ENCODE assay signal across 26 cellular contexts in genomic region chr2:33606622-33607021, GRCh38.
"Had no signal": no experiment of that assay in that cellular context is flagged by ENCODE, and none has a peak within 500 bp of the region (broad histone marks: within the 10 kb centered on the region; RNA-seq: fewer than 3 reads in every experiment).

No MANE protein-coding gene starts in this region.

- H3K27me3 ChIP-seq: colonic mucosa, esophagus muscularis mucosa, foreskin keratinocyte, gastroesophageal sphincter, heart left ventricle, hepatocyte, left lung, neutrophil, right lobe of liver, transverse colon, upper lobe of right lung, vagina had no signal

- FAIRE-seq: endothelial cell of umbilical vein, kidney, small intestine had no signal

- H3K4me1 Mint-ChIP-seq: central memory CD8-positive, alpha-beta T cell; natural killer cell; stimulated activated memory B cell treated with anti-CD40 and anti-IgM and Interleukin-4, amounts not matched to agents 10 μg/mL and 1 μg/mL and 100 μg/mL, for 72 hours had no signal

- H3K4me1 ChIP-seq: colonic mucosa, foreskin keratinocyte, left lung, right lobe of liver, transverse colon, upper lobe of right lung, vagina had no signal

- H3K27me3 Mint-ChIP-seq: central memory CD8-positive, alpha-beta T cell; progenitor cell of endocrine pancreas; stimulated activated memory B cell treated with anti-CD40 and anti-IgM and Interleukin-4, amounts not matched to agents 10 μg/mL and 1 μg/mL and 100 μg/mL, for 72 hours; stimulated activated naive CD8-positive, alpha-beta T cell treated with anti-CD3 and anti-CD28 coated beads, Interleukin-15, Interleukin-2, amounts not matched to agents 100 ng/mL and 50 ng/mL, for 24 hours had no signal

- H3K4me3 Mint-ChIP-seq: central memory CD8-positive, alpha-beta T cell; dendritic cell treated with granulocyte-macrophage colony-stimulating factor and Interleukin-4, amounts not matched to agents 40 ng/mL and 50 ng/mL, for 4 days; natural killer cell; neural crest cell; stimulated activated memory B cell treated with anti-CD40 and anti-IgM and Interleukin-4, amounts not matched to agents 10 μg/mL and 1 μg/mL and 100 μg/mL, for 72 hours; stimulated activated naive CD8-positive, alpha-beta T cell treated with anti-CD3 and anti-CD28 coated beads, Interleukin-15, Interleukin-2, amounts not matched to agents 100 ng/mL and 50 ng/mL, for 24 hours had no signal

- H3K27ac Mint-ChIP-seq: dendritic cell treated with granulocyte-macrophage colony-stimulating factor and Interleukin-4, amounts not matched to agents 40 ng/mL and 50 ng/mL, for 4 days; natural killer cell; progenitor cell of endocrine pancreas; stimulated activated memory B cell treated with anti-CD40 and anti-IgM and Interleukin-4, amounts not matched to agents 10 μg/mL and 1 μg/mL and 100 μg/mL, for 72 hours; stimulated activated naive CD8-positive, alpha-beta T cell treated with anti-CD3 and anti-CD28 coated beads, Interleukin-15, Interleukin-2, amounts not matched to agents 100 ng/mL and 50 ng/mL, for 24 hours had no signal

- H2AFZ ChIP-seq: hepatocyte had no signal

- H3K9me3 Mint-ChIP-seq: central memory CD8-positive, alpha-beta T cell; natural killer cell; stimulated activated memory B cell treated with anti-CD40 and anti-IgM and Interleukin-4, amounts not matched to agents 10 μg/mL and 1 μg/mL and 100 μg/mL, for 72 hours; stimulated activated naive CD8-positive, alpha-beta T cell treated with anti-CD3 and anti-CD28 coated beads, Interleukin-15, Interleukin-2, amounts not matched to agents 100 ng/mL and 50 ng/mL, for 24 hours had no signal

- H3K36me3 Mint-ChIP-seq: natural killer cell had no signal

- H3K4me2 ChIP-seq: hepatocyte had no signal

- ATAC-seq: foreskin keratinocyte; gastroesophageal sphincter; left lung; natural killer cell; right lobe of liver; stimulated activated memory B cell treated with anti-CD40 and anti-IgM and Interleukin-4, amounts not matched to agents 10 μg/mL and 1 μg/mL and 100 μg/mL, for 72 hours; upper lobe of right lung had no signal

- H3K27ac ChIP-seq: colonic mucosa, esophagus muscularis mucosa, foreskin keratinocyte, gastroesophageal sphincter, hepatocyte, left lung, neutrophil, right lobe of liver, transverse colon, upper lobe of right lung, vagina had no signal

- H3K36me3 ChIP-seq: colonic mucosa, esophagus muscularis mucosa, gastroesophageal sphincter, heart left ventricle, left lung, neutrophil, right lobe of liver, transverse colon, upper lobe of right lung, vagina had no signal

- H3K9me3 ChIP-seq: colonic mucosa, esophagus muscularis mucosa, gastroesophageal sphincter, heart left ventricle, left lung, neutrophil, right lobe of liver, transverse colon, upper lobe of right lung, vagina had no signal

- H3K79me2 ChIP-seq: hepatocyte, parathyroid adenoma had no signal

- DNase-seq: colonic mucosa; effector CD8-positive, alpha-beta T cell; foreskin keratinocyte; heart left ventricle; kidney; left lung; natural killer cell; right lobe of liver; small intestine; stimulated activated CD4-positive, alpha-beta T cell treated with anti-CD3 and anti-CD28 coated beads, Interleukin-2, amount 100 ng/mL, for 24 hours; stimulated activated CD4-positive, alpha-beta T cell treated with anti-CD3 and anti-CD28 coated beads, Interleukin-4, amount 100 ng/mL, for 24 hours; transverse colon; upper lobe of right lung had no signal

- H3K4me3 ChIP-seq: colonic mucosa, esophagus muscularis mucosa, gastroesophageal sphincter, heart left ventricle, hepatocyte, left lung, right lobe of liver, transverse colon, upper lobe of right lung, vagina had no signal

- H3K9ac ChIP-seq: parathyroid adenoma had no signal
